ENCODE assay signal across 1 cellular context in genomic region chr17:41211845-41212466, GRCh38.
TF ChIP-seq lines count a peak whose summit lies in the region.

No MANE protein-coding gene starts in this region.

TF ChIP-seq in HepG2, 621 proteins besides CTCF, POLR2A, EP300 and RAD21:
- TF ChIP-seq SATB2 (CRISPR knock-in tag; IDR thresholded peaks at IDR 0.05): no peak
- no peak for TF ChIP-seq HNF1A (IDR thresholded peaks at IDR 0.05; ENCODE audit: low read depth)
- TF ChIP-seq HNF1A (CRISPR knock-in tag; IDR thresholded peaks at IDR 0.05; ENCODE audit: borderline replicate concordance): no peak
- TF ChIP-seq DNMT1 (CRISPR knock-in tag; IDR thresholded peaks at IDR 0.05): no peak
- no peak for TF ChIP-seq CEBPB (IDR thresholded peaks at IDR 0.05; ENCODE audit: borderline replicate concordance, low read depth, low read length)
- TF ChIP-seq ZNF580 (CRISPR knock-in tag; IDR thresholded peaks at IDR 0.05; ENCODE audit: borderline replicate concordance, low read depth): no peak
- TF ChIP-seq U2AF2 (IDR thresholded peaks at IDR 0.05; ENCODE audit: low read depth, low read length): no peak
- TF ChIP-seq DMAP1 (CRISPR knock-in tag; IDR thresholded peaks at IDR 0.05): no peak
- no peak for TF ChIP-seq EEA1 (CRISPR knock-in tag; IDR thresholded peaks at IDR 0.05; ENCODE audit: borderline replicate concordance)
- TF ChIP-seq CENPT (CRISPR knock-in tag; IDR thresholded peaks at IDR 0.05; ENCODE audit: low read depth): no peak
- 0 out of 4 replicates have a peak, but pooled peaks of 1 of the 2 experiments have one; percentile 12 for TF ChIP-seq MAFK (conservative IDR thresholded peaks at IDR 0.05 in 1 of 2, IDR thresholded peaks at IDR 0.05 in 1 of 2; ENCODE audit: low read length in 2 of 2)
- TF ChIP-seq ZNF275 (CRISPR knock-in tag; IDR thresholded peaks at IDR 0.05; ENCODE audit: borderline replicate concordance): no peak
- no peak for TF ChIP-seq ZNF282 (IDR thresholded peaks at IDR 0.05; ENCODE audit: partially characterized antibody)
- no peak for TF ChIP-seq ZC3H13 (CRISPR knock-in tag; IDR thresholded peaks at IDR 0.05)
- no peak for TF ChIP-seq TMF1 (CRISPR knock-in tag; IDR thresholded peaks at IDR 0.05; ENCODE audit: low read depth)
- TF ChIP-seq MNT (IDR thresholded peaks at IDR 0.05): peak; percentile 99
- TF ChIP-seq ZFP36L1 (CRISPR knock-in tag; IDR thresholded peaks at IDR 0.05): no peak
